Comparison of ENCODE assay signal across 1 cellular context in genomic region chr5:122845253-122846050, GRCh38.
TF ChIP-seq lines count a peak whose summit lies in the region.

A gene with protein sequence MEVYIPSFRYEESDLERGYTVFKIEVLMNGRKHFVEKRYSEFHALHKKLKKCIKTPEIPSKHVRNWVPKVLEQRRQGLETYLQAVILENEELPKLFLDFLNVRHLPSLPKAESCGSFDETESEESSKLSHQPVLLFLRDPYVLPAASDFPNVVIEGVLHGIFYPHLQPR (plus strand): TSS chr5:122845613. CDS start chr5:122845634, 21 bp downstream.

TF ChIP-seq in HepG2, 621 proteins besides CTCF, POLR2A, EP300 and RAD21 (continued from another document):
- TF ChIP-seq LCORL (IDR thresholded peaks at IDR 0.05) (no peak), LCORL (CRISPR knock-in tag; IDR thresholded peaks at IDR 0.05) (peak; percentile 40; the same call in 1 of the 2 replicates), ATF1 (CRISPR knock-in tag; IDR thresholded peaks at IDR 0.05) (no peak), ZEB1 (IDR thresholded peaks at IDR 0.05; ENCODE audit: insufficient replicate concordance, low read depth) (no peak), RNF219 (CRISPR knock-in tag; IDR thresholded peaks at IDR 0.05) (no peak; the same call in 1 of the 2 replicates), ZNF382 (CRISPR knock-in tag; IDR thresholded peaks at IDR 0.05; ENCODE audit: borderline replicate concordance) (no peak), TBX2 (CRISPR knock-in tag; IDR thresholded peaks at IDR 0.05; ENCODE audit: borderline replicate concordance) (no peak; the same call in 1 of the 2 replicates), MED1 (CRISPR knock-in tag; IDR thresholded peaks at IDR 0.05) (peak; percentile 63; the same call in 1 of the 2 replicates), TOPORS (CRISPR knock-in tag; IDR thresholded peaks at IDR 0.05) (no peak), SMC3 (IDR thresholded peaks at IDR 0.05; ENCODE audit: low read length) (no peak), PPARG (CRISPR knock-in tag; conservative IDR thresholded peaks at IDR 0.05) (no peak), ZNF354B (CRISPR knock-in tag; IDR thresholded peaks at IDR 0.05) (no peak)
- TF ChIP-seq, protein P1, sequence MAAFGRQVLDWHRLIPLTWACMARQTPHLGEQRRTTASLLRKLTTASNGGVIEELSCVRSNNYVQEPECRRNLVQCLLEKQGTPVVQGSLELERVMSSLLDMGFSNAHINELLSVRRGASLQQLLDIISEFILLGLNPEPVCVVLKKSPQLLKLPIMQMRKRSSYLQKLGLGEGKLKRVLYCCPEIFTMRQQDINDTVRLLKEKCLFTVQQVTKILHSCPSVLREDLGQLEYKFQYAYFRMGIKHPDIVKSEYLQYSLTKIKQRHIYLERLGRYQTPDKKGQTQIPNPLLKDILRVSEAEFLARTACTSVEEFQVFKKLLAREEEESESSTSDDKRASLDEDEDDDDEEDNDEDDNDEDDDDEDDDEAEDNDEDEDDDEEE (CRISPR knock-in tag; IDR thresholded peaks at IDR 0.05) = no peak
- TF ChIP-seq, protein P2, sequence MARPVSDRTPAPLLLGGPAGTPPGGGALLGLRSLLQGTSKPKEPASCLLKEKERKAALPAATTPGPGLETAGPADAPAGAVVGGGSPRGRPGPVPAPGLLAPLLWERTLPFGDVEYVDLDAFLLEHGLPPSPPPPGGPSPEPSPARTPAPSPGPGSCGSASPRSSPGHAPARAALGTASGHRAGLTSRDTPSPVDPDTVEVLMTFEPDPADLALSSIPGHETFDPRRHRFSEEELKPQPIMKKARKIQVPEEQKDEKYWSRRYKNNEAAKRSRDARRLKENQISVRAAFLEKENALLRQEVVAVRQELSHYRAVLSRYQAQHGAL (CRISPR knock-in tag; IDR thresholded peaks at IDR 0.05; ENCODE audit: not compliant biosample characterization) = no peak
- TF ChIP-seq, protein P3, sequence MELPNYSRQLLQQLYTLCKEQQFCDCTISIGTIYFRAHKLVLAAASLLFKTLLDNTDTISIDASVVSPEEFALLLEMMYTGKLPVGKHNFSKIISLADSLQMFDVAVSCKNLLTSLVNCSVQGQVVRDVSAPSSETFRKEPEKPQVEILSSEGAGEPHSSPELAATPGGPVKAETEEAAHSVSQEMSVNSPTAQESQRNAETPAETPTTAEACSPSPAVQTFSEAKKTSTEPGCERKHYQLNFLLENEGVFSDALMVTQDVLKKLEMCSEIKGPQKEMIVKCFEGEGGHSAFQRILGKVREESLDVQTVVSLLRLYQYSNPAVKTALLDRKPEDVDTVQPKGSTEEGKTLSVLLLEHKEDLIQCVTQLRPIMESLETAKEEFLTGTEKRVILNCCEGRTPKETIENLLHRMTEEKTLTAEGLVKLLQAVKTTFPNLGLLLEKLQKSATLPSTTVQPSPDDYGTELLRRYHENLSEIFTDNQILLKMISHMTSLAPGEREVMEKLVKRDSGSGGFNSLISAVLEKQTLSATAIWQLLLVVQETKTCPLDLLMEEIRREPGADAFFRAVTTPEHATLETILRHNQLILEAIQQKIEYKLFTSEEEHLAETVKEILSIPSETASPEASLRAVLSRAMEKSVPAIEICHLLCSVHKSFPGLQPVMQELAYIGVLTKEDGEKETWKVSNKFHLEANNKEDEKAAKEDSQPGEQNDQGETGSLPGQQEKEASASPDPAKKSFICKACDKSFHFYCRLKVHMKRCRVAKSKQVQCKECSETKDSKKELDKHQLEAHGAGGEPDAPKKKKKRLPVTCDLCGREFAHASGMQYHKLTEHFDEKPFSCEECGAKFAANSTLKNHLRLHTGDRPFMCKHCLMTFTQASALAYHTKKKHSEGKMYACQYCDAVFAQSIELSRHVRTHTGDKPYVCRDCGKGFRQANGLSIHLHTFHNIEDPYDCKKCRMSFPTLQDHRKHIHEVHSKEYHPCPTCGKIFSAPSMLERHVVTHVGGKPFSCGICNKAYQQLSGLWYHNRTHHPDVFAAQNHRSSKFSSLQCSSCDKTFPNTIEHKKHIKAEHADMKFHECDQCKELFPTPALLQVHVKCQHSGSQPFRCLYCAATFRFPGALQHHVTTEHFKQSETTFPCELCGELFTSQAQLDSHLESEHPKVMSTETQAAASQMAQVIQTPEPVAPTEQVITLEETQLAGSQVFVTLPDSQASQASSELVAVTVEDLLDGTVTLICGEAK (IDR thresholded peaks at IDR 0.05) = no peak
- TF ChIP-seq, protein P3 (CRISPR knock-in tag; IDR thresholded peaks at IDR 0.05) = peak; percentile 83; the same call in 1 of the 2 replicates
